Comparison of ENCODE assay signal across 17 cellular contexts in the genomic region with DNA sequence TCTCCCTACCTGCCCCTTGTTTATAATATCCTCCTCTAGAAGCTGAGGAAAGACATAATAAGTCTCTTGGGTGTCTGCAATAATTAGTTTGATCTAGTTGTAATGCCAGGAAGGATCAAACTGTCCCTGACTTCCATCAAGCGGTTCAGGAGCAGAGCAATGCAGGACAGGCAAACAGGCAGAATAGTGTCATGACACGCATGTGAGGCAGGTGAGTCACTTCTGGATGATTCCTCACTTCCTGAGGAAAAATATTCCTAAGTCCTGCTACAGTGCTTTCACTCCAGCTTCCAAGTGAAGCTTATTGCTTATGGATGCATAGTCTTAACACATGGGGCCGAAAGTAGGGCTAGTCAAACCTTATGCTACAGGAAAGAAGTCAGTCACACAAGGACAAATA.
"Had no signal": no experiment of that assay in that cellular context is flagged by ENCODE, and none has a peak within 500 bp of the region (broad histone marks: within the 10 kb centered on the region; RNA-seq: fewer than 3 reads in every experiment).

No MANE protein-coding gene starts in this region.

- H3K27ac ChIP-seq: breast epithelium, esophagus muscularis mucosa, ovary, psoas muscle, thoracic aorta, upper lobe of right lung had no signal

- H3K27me3 ChIP-seq: breast epithelium, esophagus muscularis mucosa, ovary, upper lobe of right lung had no signal

- DNase-seq: activated CD4-positive, alpha-beta T cell treated with anti-CD3 and anti-CD28 coated beads, Interleukin-2, amount 10 ng/mL, durations not matched to agents 24 days and 14 days; activated CD8-positive, alpha-beta T cell treated with anti-CD3 and anti-CD28 coated beads for 36 hours; activated naive CD4-positive, alpha-beta T cell treated with anti-CD3 and anti-CD28 coated beads, Interleukin-2, amount 10 ng/mL, durations not matched to agents 7 days and 5 days; activated naive CD8-positive, alpha-beta T cell treated with anti-CD3 and anti-CD28 coated beads, Interleukin-2, amount 50 U/mL, for 24 hours; activated T-cell treated with anti-CD3 and anti-CD28 coated beads, Interleukin-2, amount 50 U/mL, for 24 hours; anterior cingulate cortex; effector CD8-positive, alpha-beta T cell; left cardiac atrium; naive thymus-derived CD8-positive, alpha-beta T cell; ovary; psoas muscle; right cardiac atrium; stimulated activated CD4-positive, alpha-beta T cell treated with anti-CD3 and anti-CD28 coated beads, Interleukin-4, amount 100 ng/mL, for 1 hour; upper lobe of right lung had no signal

- H3K4me3 ChIP-seq: breast epithelium, esophagus muscularis mucosa, ovary, psoas muscle, thoracic aorta, upper lobe of right lung had no signal

- H3K36me3 ChIP-seq: breast epithelium, esophagus muscularis mucosa, ovary, thoracic aorta, upper lobe of right lung had no signal
